25 cellular contexts compared by ENCODE assay signal in the genomic region with DNA sequence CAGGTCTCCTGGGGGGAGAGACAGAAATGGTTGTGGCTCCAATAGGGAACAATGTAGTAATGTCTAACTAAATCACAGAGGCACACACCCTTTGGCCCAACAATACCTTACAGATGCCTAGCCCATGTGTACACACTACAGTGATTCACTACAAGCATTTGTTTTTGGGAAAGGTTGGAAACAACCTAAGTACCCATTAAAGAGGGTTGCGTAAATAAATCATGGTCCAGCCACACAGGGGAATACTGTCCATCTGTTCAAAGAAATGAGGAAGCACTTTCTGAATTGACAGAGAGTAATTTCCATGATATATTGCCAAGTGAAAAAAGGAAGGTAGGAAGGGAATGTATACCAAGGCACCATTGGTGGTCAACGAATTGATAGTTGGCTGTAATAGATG. TPM values are rescaled to one million over a fixed set of nuclear protein-coding genes. Genes with fewer than 3 reads are reported as not detected.
DNase-seq lines count a peak whose midpoint lies in the region; ATAC-seq, FAIRE-seq and TF ChIP-seq lines count a peak whose summit lies in the region.
"Had no signal": no experiment of that assay in that cellular context is flagged by ENCODE, and none has a peak within 500 bp of the region (broad histone marks: within the 10 kb centered on the region; RNA-seq: fewer than 3 reads in every experiment).

No MANE protein-coding gene starts in this region.

- CTCF ChIA-PET in OCI-LY7 (lab: Charles Lee; ENCODE audit: unreplicated experiment): no interaction called here

- no peak for ATAC-seq in activated naive CD8-positive, alpha-beta T cell treated with anti-CD3 and anti-CD28 coated beads, Interleukin-2, amount 50 U/mL, for 24 hours
- ATAC-seq: CD8-positive, alpha-beta T cell; GM12878; GM23338; HCT116; SK-N-SH treated with all-trans-retinoic acid at 6 μM for 48 hours had no signal

- H3K4me1 ChIP-seq in mucosa of rectum (ENCODE audit: control insufficient read depth in 2 of 2, insufficient read depth in 2 of 2, low read length in 2 of 2) (peaks cover 12 to 17% of the 10 kb centered on the region in 2 donors), OCI-LY7 (ENCODE audit: insufficient read depth, low read length, poor library complexity, severe bottlenecking) (no peaks in the 10 kb centered on the region)
- H3K4me1 ChIP-seq: BE2C had no signal

- H3K9me3 ChIP-seq in mucosa of rectum (ENCODE audit: control insufficient read depth in 2 of 2, low read length in 2 of 2): no peaks in the 10 kb centered on the region
- H3K9me3 ChIP-seq in OCI-LY7 (ENCODE audit: low read length): no peaks in the 10 kb centered on the region
- H3K9me3 ChIP-seq: BE2C had no signal

- BruUV-seq in OCI-LY7 (replicated peaks; lab: Mats Ljungman, UMichigan): no TSS peak

- no peaks in the 10 kb centered on the region for H3K4me1 Mint-ChIP-seq in activated naive CD8-positive, alpha-beta T cell treated with anti-CD3 and anti-CD28 coated beads, Interleukin-2, amount 50 U/mL, for 24 hours

- H3K9me2 ChIP-seq in OCI-LY7 (ENCODE audit: insufficient read depth, low read length): no peaks in the 10 kb centered on the region

- FAIRE-seq in bronchial epithelial cell (lab: Jason Lieb, UNC) (no peak), frontal cortex (lab: Jason Lieb, UNC) (no peak)
- FAIRE-seq: D721Med, G401.6, GM12878, RCC 7860 had no signal

- DNase-seq in DMS53 (lab: John Stamatoyannopoulos, UW) (peak; percentile 38), DMS53 treated with DMSO at 0.1 percent for 48 hours (lab: John Stamatoyannopoulos, UW; ENCODE audit: unreplicated experiment) (no peak), NOMO-1 (lab: John Stamatoyannopoulos, UW; ENCODE audit: unreplicated experiment in 2 of 2) (peak; percentile 40 to 92), bronchial epithelial cell (ENCODE audit: low read depth) (peak; percentile 45), frontal cortex (ENCODE audit: low spot score in 2 of 2) (no peak), OCI-LY7 (ENCODE audit: low spot score) (no peak)
- no peak for DNase-seq in activated naive CD8-positive, alpha-beta T cell treated with anti-CD3 and anti-CD28 coated beads, Interleukin-2, amount 50 U/mL, for 24 hours
- DNase-seq: BE2C; CD8-positive, alpha-beta T cell; DND-41; KG1; NCI-H1105; NCI-H1694; NCI-H345; NCI-H526 treated with DMSO at 0.1 percent for 48 hours; Right ventricle myocardium superior had no signal

- no peak overlapping the region for H3K4me3 Mint-ChIP-seq in activated naive CD8-positive, alpha-beta T cell treated with anti-CD3 and anti-CD28 coated beads, Interleukin-2, amount 50 U/mL, for 24 hours
- H3K4me3 Mint-ChIP-seq: CD8-positive, alpha-beta T cell; GM23338 had no signal

- H3K36me3 ChIP-seq in bronchial epithelial cell (ENCODE audit: control insufficient read depth, insufficient read depth, low read length) (no peaks in the 10 kb centered on the region), mucosa of rectum (ENCODE audit: control insufficient read depth in 2 of 2, insufficient read depth in 2 of 2, low read length in 2 of 2) (no peaks in the 10 kb centered on the region), OCI-LY7 (ENCODE audit: insufficient read depth, low read length) (no peaks in the 10 kb centered on the region)
- H3K36me3 ChIP-seq: BE2C had no signal

- H3K9ac ChIP-seq in mucosa of rectum (ENCODE audit: low read depth in 1 of 2, low read length in 2 of 2): no peak overlapping the region

- no peaks in the 10 kb centered on the region for H3K9me3 Mint-ChIP-seq in activated naive CD8-positive, alpha-beta T cell treated with anti-CD3 and anti-CD28 coated beads, Interleukin-2, amount 50 U/mL, for 24 hours
- H3K9me3 Mint-ChIP-seq: GM23338 had no signal

- no peak overlapping the region for H2AFZ ChIP-seq in OCI-LY7 (ENCODE audit: low read length)
- H2AFZ ChIP-seq: GM23338 had no signal

- peaks cover 16% of the 10 kb centered on the region for H3K27me3 Mint-ChIP-seq in activated naive CD8-positive, alpha-beta T cell treated with anti-CD3 and anti-CD28 coated beads, Interleukin-2, amount 50 U/mL, for 24 hours

- no peaks in the 10 kb centered on the region for H3K79me2 ChIP-seq in OCI-LY7 (ENCODE audit: insufficient read depth, low read depth, low read length)

- POLR2A ChIA-PET in OCI-LY7 (lab: Charles Lee): no interaction called here

- H3K4me3 ChIP-seq in bronchial epithelial cell (ENCODE audit: low read depth, low read length): no peak overlapping the region
- H3K4me3 ChIP-seq in mucosa of rectum (ENCODE audit: low read length in 2 of 2): no peak overlapping the region
- H3K4me3 ChIP-seq in OCI-LY7 (ENCODE audit: low read depth, low read length, poor library complexity, severe bottlenecking): no peak overlapping the region
- H3K4me3 ChIP-seq: GM12878, GM23338 had no signal

- TF ChIP-seq CTCF in bronchial epithelial cell (IDR thresholded peaks at IDR 0.05; ENCODE audit: insufficient read depth, low read length, severe bottlenecking) (no peak), OCI-LY7 (conservative IDR thresholded peaks at IDR 0.05; ENCODE audit: low read length) (no peak)

- H3K27ac Mint-ChIP-seq in activated naive CD8-positive, alpha-beta T cell treated with anti-CD3 and anti-CD28 coated beads, Interleukin-2, amount 50 U/mL, for 24 hours: no peak overlapping the region
- H3K27ac Mint-ChIP-seq: CD8-positive, alpha-beta T cell; GM23338 had no signal

- H3K27me3 ChIP-seq in bronchial epithelial cell (ENCODE audit: control insufficient read depth, insufficient read depth, low read length) (peaks cover 2% of the 10 kb centered on the region), mucosa of rectum (ENCODE audit: control insufficient read depth in 2 of 2, insufficient read depth in 2 of 2, low read length in 2 of 2) (peaks cover 3 to 4% of the 10 kb centered on the region in 2 donors)

- H4K20me1 ChIP-seq in OCI-LY7 (ENCODE audit: insufficient read depth, low read length): no peaks in the 10 kb centered on the region

- H3K36me3 Mint-ChIP-seq in activated naive CD8-positive, alpha-beta T cell treated with anti-CD3 and anti-CD28 coated beads, Interleukin-2, amount 50 U/mL, for 24 hours (ENCODE audit: low read depth): no peaks in the 10 kb centered on the region
- H3K36me3 Mint-ChIP-seq: CD8-positive, alpha-beta T cell had no signal

- H3K4me2 ChIP-seq in OCI-LY7 (ENCODE audit: low read length): no peak overlapping the region
- H3K4me2 ChIP-seq: GM23338 had no signal

- intact Hi-C loops in OCI-LY7 (cut with micrococcal nuclease; ENCODE audit: unreplicated experiment): no loop called here

- H3K27ac ChIP-seq in mucosa of rectum (ENCODE audit: low read depth in 2 of 2, low read length in 2 of 2) (peak overlapping the region; percentile 38 to 41), OCI-LY7 (ENCODE audit: low read depth, low read length, poor library complexity, severe bottlenecking) (no peak overlapping the region)
- H3K27ac ChIP-seq: 22Rv1 had no signal

RNA-seq across cellular contexts. Expression of a gene that starts 22.0 kb away (rescaled TPM):
- total RNA-seq in bronchial epithelial cell (29.7 and 31.4 TPM in 2 replicates), frontal cortex (31.0 TPM), OCI-LY7 (2022) (90.3 and 91.6 TPM in 2 replicates)
- total RNA-seq in OCI-LY7 (2014; rRNA removed; shearing (Covaris generic)): 91.9 and 97.0 TPM in 2 replicates

RNA-seq across cellular contexts. Expression of a gene that starts 30.3 kb away (rescaled TPM):
- total RNA-seq in bronchial epithelial cell (not detected in 2 replicates), frontal cortex (0.41 TPM), OCI-LY7 (2022) (3.3 and 4.9 TPM in 2 replicates)
- 0.50 TPM in 1 of 2 replicates, not detected in the other for total RNA-seq in OCI-LY7 (2014; rRNA removed; shearing (Covaris generic))
- total RNA-seq: CD8-positive, alpha-beta T cell; GM12878; Right ventricle myocardium superior had no signal

RNA-seq across cellular contexts. Expression of a gene that starts 53.0 kb away (rescaled TPM):
- total RNA-seq in bronchial epithelial cell: 0.53 and 1.3 TPM in 2 replicates
- total RNA-seq in frontal cortex: 0.41 TPM
- 0.39 and 1.2 TPM in 2 replicates for total RNA-seq in OCI-LY7 (2014; rRNA removed; shearing (Covaris generic))
- 1.4 and 1.8 TPM in 2 replicates for total RNA-seq in OCI-LY7 (2022)

Comparison
In these comparisons a context has a peak if more than half of its experiments do, and no peak if none do; other contexts are left out.
1. DNase-seq: peak in DMS53 (single experiment), NOMO-1 (2 of 2) and bronchial epithelial cell (single experiment); none in DMS53 treated with DMSO at 0.1 percent for 48 hours (single experiment), activated naive CD8-positive, alpha-beta T cell treated with anti-CD3 and anti-CD28 coated beads, Interleukin-2, amount 50 U/mL, for 24 hours (single experiment), frontal cortex (0 of 2) and OCI-LY7 (single experiment).